In the genomic region with DNA sequence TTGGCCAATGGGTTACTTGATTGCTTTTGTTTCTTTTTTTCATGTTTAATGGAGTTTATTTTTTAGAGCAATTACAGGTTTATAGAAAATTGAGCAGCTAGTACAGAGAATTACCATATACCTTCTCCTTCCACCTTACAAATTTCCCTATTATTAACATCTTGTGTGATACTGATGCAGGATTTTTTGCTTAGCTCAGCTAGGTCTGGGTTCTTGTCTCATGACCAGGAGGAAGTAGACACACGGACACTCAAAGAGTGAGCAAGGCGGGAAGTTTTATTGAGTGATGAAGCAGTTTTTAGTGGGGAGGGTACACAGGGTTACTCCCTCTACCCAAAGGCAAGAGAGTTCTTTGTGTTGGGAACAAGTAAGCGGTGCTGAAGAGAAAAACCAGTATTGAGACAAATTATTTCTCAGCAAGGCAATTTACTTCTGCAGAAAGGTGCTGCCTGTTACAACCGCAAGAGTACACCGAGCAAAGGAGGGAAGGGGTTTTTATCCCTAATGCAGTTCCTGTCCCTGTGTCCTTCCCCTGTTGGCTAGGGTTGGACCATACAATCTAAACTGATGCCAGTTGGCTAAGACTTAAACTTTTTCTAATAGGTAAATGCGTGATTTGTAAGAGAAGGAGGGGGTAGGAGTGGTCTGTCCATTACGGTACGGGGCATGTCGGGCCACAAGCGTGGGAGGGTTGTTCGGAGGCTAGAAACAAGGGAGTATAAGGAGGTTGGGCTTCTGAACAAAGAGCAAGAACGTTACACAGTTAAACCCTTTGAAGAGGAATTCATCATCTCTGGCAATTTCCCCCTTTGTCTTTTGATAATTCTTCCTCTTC, we compare ENCODE assay signal across 1 cellular context.
A peak's percentile ranks its signal among the peaks of the same experiment; 100 is the strongest.
TF ChIP-seq lines count a peak whose summit lies in the region.

No MANE protein-coding gene starts in this region.

TF ChIP-seq in GM12878, 131 proteins besides CTCF, POLR2A, EP300 and RAD21:
- TF ChIP-seq, protein P1, sequence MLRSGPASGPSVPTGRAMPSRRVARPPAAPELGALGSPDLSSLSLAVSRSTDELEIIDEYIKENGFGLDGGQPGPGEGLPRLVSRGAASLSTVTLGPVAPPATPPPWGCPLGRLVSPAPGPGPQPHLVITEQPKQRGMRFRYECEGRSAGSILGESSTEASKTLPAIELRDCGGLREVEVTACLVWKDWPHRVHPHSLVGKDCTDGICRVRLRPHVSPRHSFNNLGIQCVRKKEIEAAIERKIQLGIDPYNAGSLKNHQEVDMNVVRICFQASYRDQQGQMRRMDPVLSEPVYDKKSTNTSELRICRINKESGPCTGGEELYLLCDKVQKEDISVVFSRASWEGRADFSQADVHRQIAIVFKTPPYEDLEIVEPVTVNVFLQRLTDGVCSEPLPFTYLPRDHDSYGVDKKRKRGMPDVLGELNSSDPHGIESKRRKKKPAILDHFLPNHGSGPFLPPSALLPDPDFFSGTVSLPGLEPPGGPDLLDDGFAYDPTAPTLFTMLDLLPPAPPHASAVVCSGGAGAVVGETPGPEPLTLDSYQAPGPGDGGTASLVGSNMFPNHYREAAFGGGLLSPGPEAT (IDR thresholded peaks at IDR 0.05; ENCODE audit: low read depth): 0 out of 2 replicates have a peak, but pooled peaks have one; percentile 30
- TF ChIP-seq FOS (IDR thresholded peaks at IDR 0.05; ENCODE audit: borderline replicate concordance, extremely low read depth, insufficient read length): no peak
- TF ChIP-seq, protein P2, sequence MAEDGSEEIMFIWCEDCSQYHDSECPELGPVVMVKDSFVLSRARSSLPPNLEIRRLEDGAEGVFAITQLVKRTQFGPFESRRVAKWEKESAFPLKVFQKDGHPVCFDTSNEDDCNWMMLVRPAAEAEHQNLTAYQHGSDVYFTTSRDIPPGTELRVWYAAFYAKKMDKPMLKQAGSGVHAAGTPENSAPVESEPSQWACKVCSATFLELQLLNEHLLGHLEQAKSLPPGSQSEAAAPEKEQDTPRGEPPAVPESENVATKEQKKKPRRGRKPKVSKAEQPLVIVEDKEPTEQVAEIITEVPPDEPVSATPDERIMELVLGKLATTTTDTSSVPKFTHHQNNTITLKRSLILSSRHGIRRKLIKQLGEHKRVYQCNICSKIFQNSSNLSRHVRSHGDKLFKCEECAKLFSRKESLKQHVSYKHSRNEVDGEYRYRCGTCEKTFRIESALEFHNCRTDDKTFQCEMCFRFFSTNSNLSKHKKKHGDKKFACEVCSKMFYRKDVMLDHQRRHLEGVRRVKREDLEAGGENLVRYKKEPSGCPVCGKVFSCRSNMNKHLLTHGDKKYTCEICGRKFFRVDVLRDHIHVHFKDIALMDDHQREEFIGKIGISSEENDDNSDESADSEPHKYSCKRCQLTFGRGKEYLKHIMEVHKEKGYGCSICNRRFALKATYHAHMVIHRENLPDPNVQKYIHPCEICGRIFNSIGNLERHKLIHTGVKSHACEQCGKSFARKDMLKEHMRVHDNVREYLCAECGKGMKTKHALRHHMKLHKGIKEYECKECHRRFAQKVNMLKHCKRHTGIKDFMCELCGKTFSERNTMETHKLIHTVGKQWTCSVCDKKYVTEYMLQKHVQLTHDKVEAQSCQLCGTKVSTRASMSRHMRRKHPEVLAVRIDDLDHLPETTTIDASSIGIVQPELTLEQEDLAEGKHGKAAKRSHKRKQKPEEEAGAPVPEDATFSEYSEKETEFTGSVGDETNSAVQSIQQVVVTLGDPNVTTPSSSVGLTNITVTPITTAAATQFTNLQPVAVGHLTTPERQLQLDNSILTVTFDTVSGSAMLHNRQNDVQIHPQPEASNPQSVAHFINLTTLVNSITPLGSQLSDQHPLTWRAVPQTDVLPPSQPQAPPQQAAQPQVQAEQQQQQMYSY (CRISPR knock-in tag; IDR thresholded peaks at IDR 0.05): no peak
- TF ChIP-seq NRF1 (conservative IDR thresholded peaks at IDR 0.05; ENCODE audit: low read depth, low read length): no peak
- no peak for TF ChIP-seq PAX5 (IDR thresholded peaks at IDR 0.05; ENCODE audit: borderline replicate concordance, low read depth, low read length)
- TF ChIP-seq, protein P3, sequence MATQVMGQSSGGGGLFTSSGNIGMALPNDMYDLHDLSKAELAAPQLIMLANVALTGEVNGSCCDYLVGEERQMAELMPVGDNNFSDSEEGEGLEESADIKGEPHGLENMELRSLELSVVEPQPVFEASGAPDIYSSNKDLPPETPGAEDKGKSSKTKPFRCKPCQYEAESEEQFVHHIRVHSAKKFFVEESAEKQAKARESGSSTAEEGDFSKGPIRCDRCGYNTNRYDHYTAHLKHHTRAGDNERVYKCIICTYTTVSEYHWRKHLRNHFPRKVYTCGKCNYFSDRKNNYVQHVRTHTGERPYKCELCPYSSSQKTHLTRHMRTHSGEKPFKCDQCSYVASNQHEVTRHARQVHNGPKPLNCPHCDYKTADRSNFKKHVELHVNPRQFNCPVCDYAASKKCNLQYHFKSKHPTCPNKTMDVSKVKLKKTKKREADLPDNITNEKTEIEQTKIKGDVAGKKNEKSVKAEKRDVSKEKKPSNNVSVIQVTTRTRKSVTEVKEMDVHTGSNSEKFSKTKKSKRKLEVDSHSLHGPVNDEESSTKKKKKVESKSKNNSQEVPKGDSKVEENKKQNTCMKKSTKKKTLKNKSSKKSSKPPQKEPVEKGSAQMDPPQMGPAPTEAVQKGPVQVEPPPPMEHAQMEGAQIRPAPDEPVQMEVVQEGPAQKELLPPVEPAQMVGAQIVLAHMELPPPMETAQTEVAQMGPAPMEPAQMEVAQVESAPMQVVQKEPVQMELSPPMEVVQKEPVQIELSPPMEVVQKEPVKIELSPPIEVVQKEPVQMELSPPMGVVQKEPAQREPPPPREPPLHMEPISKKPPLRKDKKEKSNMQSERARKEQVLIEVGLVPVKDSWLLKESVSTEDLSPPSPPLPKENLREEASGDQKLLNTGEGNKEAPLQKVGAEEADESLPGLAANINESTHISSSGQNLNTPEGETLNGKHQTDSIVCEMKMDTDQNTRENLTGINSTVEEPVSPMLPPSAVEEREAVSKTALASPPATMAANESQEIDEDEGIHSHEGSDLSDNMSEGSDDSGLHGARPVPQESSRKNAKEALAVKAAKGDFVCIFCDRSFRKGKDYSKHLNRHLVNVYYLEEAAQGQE (IDR thresholded peaks at IDR 0.05; ENCODE audit: low read depth, low read length): no peak
- no peak for TF ChIP-seq ZNF622 (IDR thresholded peaks at IDR 0.05)
- no peak for TF ChIP-seq IRF4 (IDR thresholded peaks at IDR 0.05; ENCODE audit: low read depth, low read length)
- TF ChIP-seq TCF7 (IDR thresholded peaks at IDR 0.05; ENCODE audit: borderline replicate concordance): no peak
- TF ChIP-seq CHD1 (IDR thresholded peaks at IDR 0.05; ENCODE audit: low read depth, low read length): no peak
- TF ChIP-seq CHD2 (IDR thresholded peaks at IDR 0.05; ENCODE audit: borderline replicate concordance, low read depth, low read length): no peak
- TF ChIP-seq SRF (IDR thresholded peaks at IDR 0.05; ENCODE audit: low read depth in 2 of 2, low read length in 2 of 2): no peak
- TF ChIP-seq, protein P4, sequence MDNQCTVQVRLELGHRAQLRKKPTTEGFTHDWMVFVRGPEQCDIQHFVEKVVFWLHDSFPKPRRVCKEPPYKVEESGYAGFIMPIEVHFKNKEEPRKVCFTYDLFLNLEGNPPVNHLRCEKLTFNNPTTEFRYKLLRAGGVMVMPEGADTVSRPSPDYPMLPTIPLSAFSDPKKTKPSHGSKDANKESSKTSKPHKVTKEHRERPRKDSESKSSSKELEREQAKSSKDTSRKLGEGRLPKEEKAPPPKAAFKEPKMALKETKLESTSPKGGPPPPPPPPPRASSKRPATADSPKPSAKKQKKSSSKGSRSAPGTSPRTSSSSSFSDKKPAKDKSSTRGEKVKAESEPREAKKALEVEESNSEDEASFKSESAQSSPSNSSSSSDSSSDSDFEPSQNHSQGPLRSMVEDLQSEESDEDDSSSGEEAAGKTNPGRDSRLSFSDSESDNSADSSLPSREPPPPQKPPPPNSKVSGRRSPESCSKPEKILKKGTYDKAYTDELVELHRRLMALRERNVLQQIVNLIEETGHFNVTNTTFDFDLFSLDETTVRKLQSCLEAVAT (IDR thresholded peaks at IDR 0.05): peak; percentile 40; the same call in 1 of the 2 replicates
- no peak for TF ChIP-seq PML (IDR thresholded peaks at IDR 0.05; ENCODE audit: low read length)
- no peak for TF ChIP-seq RELA (IDR thresholded peaks at IDR 0.05; ENCODE audit: borderline replicate concordance, partially characterized antibody)
- TF ChIP-seq TCF3 (IDR thresholded peaks at IDR 0.05; ENCODE audit: borderline replicate concordance, insufficient read depth, low read depth, low read length): no peak
- peak; percentile 92 for TF ChIP-seq KLF5 (IDR thresholded peaks at IDR 0.05; ENCODE audit: partially characterized antibody)
- no peak for TF ChIP-seq RUNX3 (IDR thresholded peaks at IDR 0.05; ENCODE audit: low read length)
- TF ChIP-seq, protein P5, sequence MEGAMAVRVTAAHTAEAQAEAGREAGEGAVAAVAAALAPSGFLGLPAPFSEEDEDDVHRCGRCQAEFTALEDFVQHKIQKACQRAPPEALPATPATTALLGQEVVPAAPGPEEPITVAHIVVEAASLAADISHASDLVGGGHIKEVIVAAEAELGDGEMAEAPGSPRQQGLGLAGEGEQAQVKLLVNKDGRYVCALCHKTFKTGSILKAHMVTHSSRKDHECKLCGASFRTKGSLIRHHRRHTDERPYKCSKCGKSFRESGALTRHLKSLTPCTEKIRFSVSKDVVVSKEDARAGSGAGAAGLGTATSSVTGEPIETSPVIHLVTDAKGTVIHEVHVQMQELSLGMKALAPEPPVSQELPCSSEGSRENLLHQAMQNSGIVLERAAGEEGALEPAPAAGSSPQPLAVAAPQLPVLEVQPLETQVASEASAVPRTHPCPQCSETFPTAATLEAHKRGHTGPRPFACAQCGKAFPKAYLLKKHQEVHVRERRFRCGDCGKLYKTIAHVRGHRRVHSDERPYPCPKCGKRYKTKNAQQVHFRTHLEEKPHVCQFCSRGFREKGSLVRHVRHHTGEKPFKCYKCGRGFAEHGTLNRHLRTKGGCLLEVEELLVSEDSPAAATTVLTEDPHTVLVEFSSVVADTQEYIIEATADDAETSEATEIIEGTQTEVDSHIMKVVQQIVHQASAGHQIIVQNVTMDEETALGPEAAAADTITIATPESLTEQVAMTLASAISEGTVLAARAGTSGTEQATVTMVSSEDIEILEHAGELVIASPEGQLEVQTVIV (IDR thresholded peaks at IDR 0.05; ENCODE audit: borderline replicate concordance, partially characterized antibody): no peak
- TF ChIP-seq IKZF1 (conservative IDR thresholded peaks at IDR 0.05): no peak
- TF ChIP-seq, protein P6, sequence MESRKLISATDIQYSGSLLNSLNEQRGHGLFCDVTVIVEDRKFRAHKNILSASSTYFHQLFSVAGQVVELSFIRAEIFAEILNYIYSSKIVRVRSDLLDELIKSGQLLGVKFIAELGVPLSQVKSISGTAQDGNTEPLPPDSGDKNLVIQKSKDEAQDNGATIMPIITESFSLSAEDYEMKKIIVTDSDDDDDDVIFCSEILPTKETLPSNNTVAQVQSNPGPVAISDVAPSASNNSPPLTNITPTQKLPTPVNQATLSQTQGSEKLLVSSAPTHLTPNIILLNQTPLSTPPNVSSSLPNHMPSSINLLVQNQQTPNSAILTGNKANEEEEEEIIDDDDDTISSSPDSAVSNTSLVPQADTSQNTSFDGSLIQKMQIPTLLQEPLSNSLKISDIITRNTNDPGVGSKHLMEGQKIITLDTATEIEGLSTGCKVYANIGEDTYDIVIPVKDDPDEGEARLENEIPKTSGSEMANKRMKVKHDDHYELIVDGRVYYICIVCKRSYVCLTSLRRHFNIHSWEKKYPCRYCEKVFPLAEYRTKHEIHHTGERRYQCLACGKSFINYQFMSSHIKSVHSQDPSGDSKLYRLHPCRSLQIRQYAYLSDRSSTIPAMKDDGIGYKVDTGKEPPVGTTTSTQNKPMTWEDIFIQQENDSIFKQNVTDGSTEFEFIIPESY (IDR thresholded peaks at IDR 0.05): peak; percentile 95
- no peak for TF ChIP-seq IKZF2 (IDR thresholded peaks at IDR 0.05)
- no peak for TF ChIP-seq WRNIP1 (IDR thresholded peaks at IDR 0.05; ENCODE audit: borderline replicate concordance, low read depth, low read length)
- TF ChIP-seq, protein P7, sequence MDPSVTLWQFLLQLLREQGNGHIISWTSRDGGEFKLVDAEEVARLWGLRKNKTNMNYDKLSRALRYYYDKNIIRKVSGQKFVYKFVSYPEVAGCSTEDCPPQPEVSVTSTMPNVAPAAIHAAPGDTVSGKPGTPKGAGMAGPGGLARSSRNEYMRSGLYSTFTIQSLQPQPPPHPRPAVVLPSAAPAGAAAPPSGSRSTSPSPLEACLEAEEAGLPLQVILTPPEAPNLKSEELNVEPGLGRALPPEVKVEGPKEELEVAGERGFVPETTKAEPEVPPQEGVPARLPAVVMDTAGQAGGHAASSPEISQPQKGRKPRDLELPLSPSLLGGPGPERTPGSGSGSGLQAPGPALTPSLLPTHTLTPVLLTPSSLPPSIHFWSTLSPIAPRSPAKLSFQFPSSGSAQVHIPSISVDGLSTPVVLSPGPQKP (IDR thresholded peaks at IDR 0.05; ENCODE audit: low read depth, low read length): no peak
- TF ChIP-seq CHD4 (IDR thresholded peaks at IDR 0.05): no peak
- TF ChIP-seq SPI1 (IDR thresholded peaks at IDR 0.05; ENCODE audit: borderline replicate concordance, insufficient read depth, low read depth, low read length): no peak
- no peak for TF ChIP-seq EZH2 (IDR thresholded peaks at IDR 0.05; ENCODE audit: borderline replicate concordance, control insufficient read depth, low read depth, low read length)
- TF ChIP-seq BCL11A (IDR thresholded peaks at IDR 0.05; ENCODE audit: low read depth, low read length): no peak
- TF ChIP-seq, protein P8, sequence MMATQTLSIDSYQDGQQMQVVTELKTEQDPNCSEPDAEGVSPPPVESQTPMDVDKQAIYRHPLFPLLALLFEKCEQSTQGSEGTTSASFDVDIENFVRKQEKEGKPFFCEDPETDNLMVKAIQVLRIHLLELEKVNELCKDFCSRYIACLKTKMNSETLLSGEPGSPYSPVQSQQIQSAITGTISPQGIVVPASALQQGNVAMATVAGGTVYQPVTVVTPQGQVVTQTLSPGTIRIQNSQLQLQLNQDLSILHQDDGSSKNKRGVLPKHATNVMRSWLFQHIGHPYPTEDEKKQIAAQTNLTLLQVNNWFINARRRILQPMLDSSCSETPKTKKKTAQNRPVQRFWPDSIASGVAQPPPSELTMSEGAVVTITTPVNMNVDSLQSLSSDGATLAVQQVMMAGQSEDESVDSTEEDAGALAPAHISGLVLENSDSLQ (IDR thresholded peaks at IDR 0.05): no peak
- no peak for TF ChIP-seq CREB1 (IDR thresholded peaks at IDR 0.05; ENCODE audit: low read depth)
- TF ChIP-seq ZNF274 (IDR thresholded peaks at IDR 0.05; ENCODE audit: insufficient read depth, insufficient read length): no peak
- TF ChIP-seq RBBP5 (conservative IDR thresholded peaks at IDR 0.05): no peak
- peak; percentile 99 for TF ChIP-seq CBX5 (IDR thresholded peaks at IDR 0.05; ENCODE audit: low read depth)
- no peak for TF ChIP-seq HCFC1 (IDR thresholded peaks at IDR 0.05; ENCODE audit: low read length)
